In the genomic region with DNA sequence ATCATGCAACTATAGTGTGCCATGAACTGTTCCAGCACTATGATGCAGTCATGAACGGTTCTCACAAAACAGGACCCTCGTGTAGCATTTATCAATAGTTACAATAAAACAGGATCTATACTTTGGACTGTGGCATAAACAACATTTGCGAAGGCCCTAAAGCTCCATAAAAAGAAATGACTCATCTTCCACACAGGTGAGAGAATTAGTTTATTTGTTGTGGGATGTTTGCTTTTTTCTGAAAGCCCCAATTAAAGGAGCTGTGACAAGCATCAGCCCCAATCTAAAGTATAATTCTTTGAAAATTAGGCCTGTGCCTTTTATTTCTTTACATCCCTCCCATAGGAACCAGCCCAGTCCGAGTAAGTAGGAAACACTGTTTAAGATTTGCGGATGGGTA, we compare ENCODE assay signal across 36 cellular contexts. TPM values are rescaled to one million over a fixed set of nuclear protein-coding genes. Genes with fewer than 3 reads are reported as not detected.
"Had no signal": no experiment of that assay in that cellular context is flagged by ENCODE, and none has a peak within 500 bp of the region (broad histone marks: within the 10 kb centered on the region; RNA-seq: fewer than 3 reads in every experiment).

No MANE protein-coding gene starts in this region.

- ATAC-seq: activated CD8-positive, alpha-beta T cell treated with anti-CD3 and anti-CD28 coated beads for 36 hours; activated naive CD4-positive, alpha-beta T cell treated with anti-CD3 and anti-CD28 coated beads, Interleukin-2, amount 50 U/mL, for 72 hours; activated T-cell treated with anti-CD3 and anti-CD28 coated beads, Interleukin-2, amount 50 U/mL, for 4 hours; activated T-cell treated with anti-CD3 and anti-CD28 coated beads, Interleukin-2, amount 50 U/mL, for 72 hours; activated T-helper 17 cell treated with anti-CD3 and anti-CD28 coated beads, Interleukin-2, amount 50 U/mL, for 72 hours; body of pancreas had no signal

- H3K36me3 Mint-ChIP-seq: activated naive CD8-positive, alpha-beta T cell treated with anti-CD3 and anti-CD28 coated beads for 36 hours had no signal

- H3K9me3 Mint-ChIP-seq: activated CD8-positive, alpha-beta T cell treated with anti-CD3 and anti-CD28 coated beads for 36 hours; activated T-helper 17 cell treated with anti-CD3 and anti-CD28 coated beads, Interleukin-2, amount 50 U/mL, for 72 hours had no signal

- H3K36me3 ChIP-seq: adrenal gland, breast epithelium had no signal

- H3K27me3 ChIP-seq: adrenal gland, body of pancreas, brain microvascular endothelial cell, breast epithelium had no signal

- H3K4me1 ChIP-seq: body of pancreas, breast epithelium had no signal

- H3K27ac Mint-ChIP-seq: activated B cell treated with CpG ODN at 0.5 μM for 24 hours; activated CD4-positive, alpha-beta memory T cell treated with anti-CD3 and anti-CD28 coated beads for 36 hours; activated CD4-positive, alpha-beta T cell treated with anti-CD3 and anti-CD28 coated beads, Interleukin-2, amount 10 ng/mL, durations not matched to agents 24 days and 14 days; activated CD8-positive, alpha-beta T cell treated with anti-CD3 and anti-CD28 coated beads for 36 hours; activated naive CD4-positive, alpha-beta T cell treated with anti-CD3 and anti-CD28 coated beads for 36 hours; activated naive CD4-positive, alpha-beta T cell treated with anti-CD3 and anti-CD28 coated beads, Interleukin-2, amount 50 U/mL, for 72 hours; activated naive CD8-positive, alpha-beta T cell treated with anti-CD3 and anti-CD28 coated beads for 36 hours; activated T-cell treated with anti-CD3 and anti-CD28 coated beads, Interleukin-2, amount 50 U/mL, for 72 hours; activated T-helper 1 cell treated with anti-CD3 and anti-CD28 coated beads, Interleukin-12 subunit alpha, Interleukin-12 subunit beta, Interleukin-2, Interleukin-4 antibody, amounts not matched to agents 30 ng/mL and 10 ng/mL and 1 ng/mL, durations not matched to agents 14 hours and 24 hours and 36 hours; activated T-helper 17 cell treated with anti-CD3 and anti-CD28 coated beads, Interleukin-2, amount 50 U/mL, for 72 hours; T-helper 1 cell treated with Interleukin-12 subunit alpha and Interleukin-12 subunit beta and Interleukin-4 antibody, amounts not matched to agents 30 μg/mL and 1 μg/mL, for 36 hours; T-helper 2 cell treated with Interferon-gamma antibody and Interleukin-4, amounts not matched to agents 5 μg/mL and 100 μg/mL, for 36 hours had no signal

- H3K27ac ChIP-seq: adrenal gland, body of pancreas, brain microvascular endothelial cell, breast epithelium, VCaP had no signal

- H3K9me3 ChIP-seq: adrenal gland, body of pancreas, breast epithelium had no signal

- H3K4me3 Mint-ChIP-seq: activated B cell treated with CpG ODN at 0.5 μM for 24 hours; activated CD4-positive, alpha-beta memory T cell treated with anti-CD3 and anti-CD28 coated beads for 36 hours; activated CD4-positive, alpha-beta T cell treated with anti-CD3 and anti-CD28 coated beads, Interleukin-2, amount 10 ng/mL, durations not matched to agents 24 days and 14 days; activated CD8-positive, alpha-beta T cell treated with anti-CD3 and anti-CD28 coated beads for 36 hours; activated naive CD4-positive, alpha-beta T cell treated with anti-CD3 and anti-CD28 coated beads for 36 hours; activated naive CD8-positive, alpha-beta T cell treated with anti-CD3 and anti-CD28 coated beads for 36 hours; activated T-cell treated with anti-CD3 and anti-CD28 coated beads, Interleukin-2, amount 50 U/mL, for 4 hours; activated T-cell treated with anti-CD3 and anti-CD28 coated beads, Interleukin-2, amount 50 U/mL, for 72 hours; activated T-helper 1 cell treated with anti-CD3 and anti-CD28 coated beads, Interleukin-12 subunit alpha, Interleukin-12 subunit beta, Interleukin-2, Interleukin-4 antibody, amounts not matched to agents 30 ng/mL and 10 ng/mL and 1 ng/mL, durations not matched to agents 14 hours and 24 hours and 36 hours; activated T-helper 17 cell treated with anti-CD3 and anti-CD28 coated beads, Interleukin-2, amount 50 U/mL, for 72 hours; T-helper 1 cell treated with Interleukin-12 subunit alpha and Interleukin-12 subunit beta and Interleukin-4 antibody, amounts not matched to agents 30 μg/mL and 1 μg/mL, for 36 hours; T-helper 2 cell treated with Interferon-gamma antibody and Interleukin-4, amounts not matched to agents 5 μg/mL and 100 μg/mL, for 36 hours had no signal

- DNase-seq: activated B cell treated with CpG ODN at 0.5 μM for 24 hours; activated CD4-positive, alpha-beta memory T cell treated with anti-CD3 and anti-CD28 coated beads for 36 hours; activated CD4-positive, alpha-beta T cell treated with anti-CD3 and anti-CD28 coated beads for 4 hours; activated CD4-positive, alpha-beta T cell treated with anti-CD3 and anti-CD28 coated beads, Interleukin-2, amount 10 ng/mL, durations not matched to agents 24 days and 14 days; activated CD4-positive, alpha-beta T cell treated with anti-CD3 and anti-CD28 coated beads, Interleukin-2, amount 50 U/mL, for 1 hour; activated CD4-positive, alpha-beta T cell treated with anti-CD3 and anti-CD28 coated beads, Interleukin-2, amount 50 U/mL, for 4 hours; activated CD4-positive, CD25-positive, alpha-beta regulatory T cell treated with anti-CD3 and anti-CD28 coated beads, Interleukin-2, amount 50 U/mL, for 72 hours; activated CD8-positive, alpha-beta memory T cell treated with anti-CD3 and anti-CD28 coated beads, Interleukin-2, amount 50 U/mL, for 4 hours; activated CD8-positive, alpha-beta T cell treated with anti-CD3 and anti-CD28 coated beads for 36 hours; activated effector memory CD4-positive, alpha-beta T cell treated with anti-CD3 and anti-CD28 coated beads, Interleukin-2, amount 50 U/mL, for 16 hours; activated gamma-delta T cell treated with Interleukin-2 at 50 U/mL for 16 hours; activated naive CD4-positive, alpha-beta T cell; activated naive CD4-positive, alpha-beta T cell treated with anti-CD3 and anti-CD28 coated beads for 36 hours; activated naive CD4-positive, alpha-beta T cell treated with anti-CD3 and anti-CD28 coated beads, Interleukin-2, amount 50 U/mL, for 16 hours; activated naive CD8-positive, alpha-beta T cell treated with anti-CD3 and anti-CD28 coated beads for 36 hours; activated T-cell treated with anti-CD3 and anti-CD28 coated beads for 4 hours; activated T-cell treated with anti-CD3 and anti-CD28 coated beads, Interleukin-2, amount 50 U/mL, for 1 hour; activated T-cell treated with anti-CD3 and anti-CD28 coated beads, Interleukin-2, amount 50 U/mL, for 4 hours; activated T-cell treated with anti-CD3 and anti-CD28 coated beads, Interleukin-2, amount 50 U/mL, for 72 hours; adrenal gland; amniotic stem cell; aorta; body of pancreas; brain microvascular endothelial cell; central memory CD4-positive, alpha-beta T cell; T-helper 1 cell; T-helper 2 cell; T-helper 9 cell had no signal

- H3K4me1 Mint-ChIP-seq: activated B cell treated with CpG ODN at 0.5 μM for 24 hours; activated CD4-positive, alpha-beta T cell treated with anti-CD3 and anti-CD28 coated beads, Interleukin-2, amount 10 ng/mL, durations not matched to agents 24 days and 14 days; activated naive CD8-positive, alpha-beta T cell treated with anti-CD3 and anti-CD28 coated beads for 36 hours; activated T-helper 17 cell treated with anti-CD3 and anti-CD28 coated beads, Interleukin-2, amount 50 U/mL, for 72 hours had no signal

- H3K4me3 ChIP-seq: adrenal gland, body of pancreas, breast epithelium had no signal

RNA-seq across cellular contexts. Expression of a gene that starts 51.4 kb away (rescaled TPM):
- total RNA-seq: activated B cell treated with CpG ODN at 0.5 μM for 24 hours; activated CD4-positive, alpha-beta memory T cell treated with anti-CD3 and anti-CD28 coated beads for 36 hours; activated CD4-positive, alpha-beta T cell treated with anti-CD3 and anti-CD28 coated beads, Interleukin-2, amount 10 ng/mL, durations not matched to agents 24 days and 14 days; activated CD8-positive, alpha-beta memory T cell treated with anti-CD3 and anti-CD28 coated beads for 36 hours; activated CD8-positive, alpha-beta T cell treated with anti-CD3 and anti-CD28 coated beads for 36 hours; activated naive CD4-positive, alpha-beta T cell treated with anti-CD3 and anti-CD28 coated beads for 36 hours; activated naive CD4-positive, alpha-beta T cell treated with anti-CD3 and anti-CD28 coated beads, Interleukin-2, amount 50 U/mL, for 72 hours; activated naive CD8-positive, alpha-beta T cell treated with anti-CD3 and anti-CD28 coated beads for 36 hours; activated T-cell treated with anti-CD3 and anti-CD28 coated beads, Interleukin-2, amount 50 U/mL, for 4 hours; activated T-cell treated with anti-CD3 and anti-CD28 coated beads, Interleukin-2, amount 50 U/mL, for 72 hours; activated T-helper 1 cell treated with anti-CD3 and anti-CD28 coated beads, Interleukin-12 subunit alpha, Interleukin-12 subunit beta, Interleukin-2, Interleukin-4 antibody, amounts not matched to agents 30 ng/mL and 10 ng/mL and 1 ng/mL, durations not matched to agents 14 hours and 24 hours and 36 hours; activated T-helper 17 cell treated with anti-CD3 and anti-CD28 coated beads, Interleukin-2, amount 50 U/mL, for 72 hours had no signal

RNA-seq across cellular contexts. Expression of a gene that starts 54.6 kb away (rescaled TPM):
- total RNA-seq: activated B cell treated with CpG ODN at 0.5 μM for 24 hours; activated CD4-positive, alpha-beta memory T cell treated with anti-CD3 and anti-CD28 coated beads for 36 hours; activated CD4-positive, alpha-beta T cell treated with anti-CD3 and anti-CD28 coated beads, Interleukin-2, amount 10 ng/mL, durations not matched to agents 24 days and 14 days; activated CD8-positive, alpha-beta memory T cell treated with anti-CD3 and anti-CD28 coated beads for 36 hours; activated CD8-positive, alpha-beta T cell treated with anti-CD3 and anti-CD28 coated beads for 36 hours; activated naive CD4-positive, alpha-beta T cell treated with anti-CD3 and anti-CD28 coated beads for 36 hours; activated T-helper 1 cell treated with anti-CD3 and anti-CD28 coated beads, Interleukin-12 subunit alpha, Interleukin-12 subunit beta, Interleukin-2, Interleukin-4 antibody, amounts not matched to agents 30 ng/mL and 10 ng/mL and 1 ng/mL, durations not matched to agents 14 hours and 24 hours and 36 hours; activated T-helper 17 cell treated with anti-CD3 and anti-CD28 coated beads, Interleukin-2, amount 50 U/mL, for 72 hours had no signal
